ENCODE assay signal across 23 cellular contexts in genomic region chr11:10058356-10058755, GRCh38.
"Had no signal": no experiment of that assay in that cellular context is flagged by ENCODE, and none has a peak within 500 bp of the region (broad histone marks: within the 10 kb centered on the region; RNA-seq: fewer than 3 reads in every experiment).

No MANE protein-coding gene starts in this region.

- H3K27me3 ChIP-seq: adrenal gland, right atrium auricular region, suprapubic skin, vagina had no signal

- H3K36me3 ChIP-seq: adrenal gland, prostate gland, right atrium auricular region, suprapubic skin, vagina had no signal

- FAIRE-seq: endometrium, small intestine had no signal

- ATAC-seq: activated T-cell treated with anti-CD3 and anti-CD28 coated beads, Interleukin-2, amount 50 U/mL, for 72 hours; esophagus mucosa; left cardiac atrium; mucosa of descending colon; stimulated activated naive CD8-positive, alpha-beta T cell treated with anti-CD3 and anti-CD28 coated beads, Interleukin-15, amount 100 ng/mL, for 72 hours had no signal

- H3K9me3 ChIP-seq: prostate gland, vagina had no signal

- H3K4me3 ChIP-seq: adrenal gland, mucosa of descending colon, prostate gland, right atrium auricular region, suprapubic skin, vagina had no signal

- H3K4me1 ChIP-seq: prostate gland, right atrium auricular region, suprapubic skin, vagina had no signal

- H3K27ac ChIP-seq: adrenal gland, prostate gland, right atrium auricular region, suprapubic skin, vagina, VCaP had no signal

- DNase-seq: activated CD4-positive, alpha-beta T cell treated with anti-CD3 and anti-CD28 coated beads for 1 hour; activated effector memory CD4-positive, alpha-beta T cell treated with anti-CD3 and anti-CD28 coated beads, Interleukin-2, amount 50 U/mL, for 16 hours; activated T-cell treated with anti-CD3 and anti-CD28 coated beads, Interleukin-2, amount 50 U/mL, for 72 hours; adrenal gland; central memory CD4-positive, alpha-beta T cell; cortex of kidney; left cardiac atrium; mesenchymal stem cell; mucosa of descending colon; naive B cell; small intestine; stimulated activated CD4-positive, alpha-beta T cell treated with anti-CD3 and anti-CD28 coated beads, Interleukin-15, amount 100 ng/mL, for 24 hours; stimulated activated CD4-positive, alpha-beta T cell treated with anti-CD3 and anti-CD28 coated beads, Interleukin-2, amount 100 ng/mL, for 48 hours; stimulated activated naive CD8-positive, alpha-beta T cell treated with anti-CD3 and anti-CD28 coated beads, Interleukin-15, amount 100 ng/mL, for 72 hours; T-helper 2 cell; trophoblast cell had no signal
